In genomic region chr5:123120197-123120596, GRCh38 we compare ENCODE assay signal across 12 cellular contexts. TPM values are rescaled to one million over a fixed set of nuclear protein-coding genes. Genes with fewer than 3 reads are reported as not detected.
DNase-seq lines count a peak whose midpoint lies in the region; TF ChIP-seq lines count a peak whose summit lies in the region.
"Had no signal": no experiment of that assay in that cellular context is flagged by ENCODE, and none has a peak within 500 bp of the region (broad histone marks: within the 10 kb centered on the region; RNA-seq: fewer than 3 reads in every experiment).

No MANE protein-coding gene starts in this region.

- no peaks in the 10 kb centered on the region for H3K9me3 ChIP-seq in thyroid gland
- H3K9me3 ChIP-seq: neutrophil had no signal

- DNase-seq in RKO (ENCODE audit: low spot score), result peak; percentile 50
- no peak for DNase-seq in fibroblast of villous mesenchyme (ENCODE audit: low read depth)
- no peak for DNase-seq in dermis blood vessel endothelial cell
- DNase-seq in thyroid gland, result no peak
- no peak for DNase-seq in ureter (ENCODE audit: low spot score)
- DNase-seq in NCI-H524 treated with DMSO at 0.1 percent for 48 hours (lab: John Stamatoyannopoulos, UW), result no peak
- DNase-seq: activated CD8-positive, alpha-beta T cell treated with anti-CD3 and anti-CD28 coated beads for 36 hours; hippocampal formation; KG1 had no signal

- intact Hi-C loops in thyroid gland (cut with DNase I), result no loop called here

- 80 to 94% methylated on average over 3 of the region's 3 CpGs for WGBS in thyroid gland, 2 donors

- H3K27ac ChIP-seq in 22Rv1 (no peak overlapping the region), thyroid gland (no peak overlapping the region)
- H3K27ac ChIP-seq: neutrophil had no signal

- no peak for TF ChIP-seq POLR2A in thyroid gland (IDR thresholded peaks at IDR 0.05)

- peak; percentile 66 for TF ChIP-seq CTCF in 22Rv1 (IDR thresholded peaks at IDR 0.05)
- TF ChIP-seq CTCF in GM12873 (IDR thresholded peaks at IDR 0.05; ENCODE audit: insufficient read depth, low read depth, low read length, missing control alignments), result peak; percentile 35
- TF ChIP-seq CTCF in fibroblast of villous mesenchyme (IDR thresholded peaks at IDR 0.05; ENCODE audit: insufficient read depth, low read depth, low read length), result peak; percentile 36
- TF ChIP-seq CTCF in thyroid gland (IDR thresholded peaks at IDR 0.05), result peak in 1 of 6 experiments; percentile 4

- no peak overlapping the region for H3K4me3 ChIP-seq in fibroblast of villous mesenchyme (ENCODE audit: low read depth, low read length)
- H3K4me3 ChIP-seq in thyroid gland (replicated peaks in 1 of 3), result no peak overlapping the region

- H3K4me1 ChIP-seq in thyroid gland, result no peaks in the 10 kb centered on the region

- no peaks in the 10 kb centered on the region for H3K27me3 ChIP-seq in thyroid gland

- H3K36me3 ChIP-seq in thyroid gland, result no peaks in the 10 kb centered on the region
- H3K36me3 ChIP-seq: neutrophil had no signal

RNA-seq across cellular contexts. Expression of gene PRDM6, which starts 31.2 kb away (rescaled TPM):
- total RNA-seq in fibroblast of villous mesenchyme (under 0.01 and 0.32 TPM in 2 replicates), dermis blood vessel endothelial cell (0.33 TPM in 1 of 2 replicates, not detected in the other), thyroid gland (1 to 10 TPM; 1.7 to 5.2 (median 2.3) TPM), ureter (10.6 TPM)
- total RNA-seq: activated CD8-positive, alpha-beta T cell treated with anti-CD3 and anti-CD28 coated beads for 36 hours had no signal
